24 cellular contexts compared by ENCODE assay signal in genomic region chr14:46488374-46488773, GRCh38.
"Had no signal": no experiment of that assay in that cellular context is flagged by ENCODE, and none has a peak within 500 bp of the region (broad histone marks: within the 10 kb centered on the region; RNA-seq: fewer than 3 reads in every experiment).

No MANE protein-coding gene starts in this region.

- H3K4me3 ChIP-seq: dorsolateral prefrontal cortex, esophagus squamous epithelium, left lung, mucosa of descending colon, smooth muscle cell, testis, tibial artery had no signal

- H2AFZ ChIP-seq: parathyroid adenoma had no signal

- H3K4me1 ChIP-seq: esophagus squamous epithelium, left lung, parathyroid adenoma, testis, tibial artery had no signal

- H3K9ac ChIP-seq: parathyroid adenoma had no signal

- DNase-seq: dorsolateral prefrontal cortex; effector CD4-positive, alpha-beta T cell; endodermal cell; erythroblast; esophagus squamous epithelium; hypothalamus; immature natural killer cell; left lung; mesenchymal stem cell; mucosa of descending colon; naive B cell; stimulated activated CD4-positive, alpha-beta T cell treated with anti-CD3 and anti-CD28 coated beads, Interleukin-12 subunit alpha, Interleukin-12 subunit beta, amount 100 ng/mL, for 4 hours; stimulated activated CD4-positive, alpha-beta T cell treated with anti-CD3 and anti-CD28 coated beads, Interleukin-1b, Interleukin-23, amount 100 ng/mL, for 48 hours; stimulated activated CD4-positive, alpha-beta T cell treated with anti-CD3 and anti-CD28 coated beads, Interleukin-4, amount 100 ng/mL, for 1 hour; stimulated activated naive CD8-positive, alpha-beta T cell treated with anti-CD3 and anti-CD28 coated beads, Interleukin-15, Interleukin-2, amounts not matched to agents 100 U/mL and 50 U/mL, for 24 hours; substantia nigra; testis; tibial artery had no signal

- H3K4me2 ChIP-seq: smooth muscle cell had no signal

- H3K36me3 ChIP-seq: esophagus squamous epithelium, left lung, neutrophil, tibial artery had no signal

- H3K27ac ChIP-seq: dorsolateral prefrontal cortex, esophagus squamous epithelium, left lung, neutrophil, parathyroid adenoma, testis, tibial artery had no signal

- H3K79me2 ChIP-seq: parathyroid adenoma had no signal

- ATAC-seq: left lung; mucosa of descending colon; natural killer cell treated with Interleukin-12 subunit alpha and Interleukin-12 subunit beta and Interleukin-15 and Interleukin-18, amount 100 ng/mL, for 72 hours; sciatic nerve; stimulated activated memory B cell treated with anti-CD40 and anti-IgM and Interleukin-4, amounts not matched to agents 10 μg/mL and 1 μg/mL and 100 μg/mL, for 72 hours; stimulated activated naive CD8-positive, alpha-beta T cell treated with anti-CD3 and anti-CD28 coated beads, Interleukin-15, Interleukin-2, amounts not matched to agents 100 U/mL and 50 U/mL, for 24 hours had no signal

- H3K27me3 ChIP-seq: dorsolateral prefrontal cortex, esophagus squamous epithelium, left lung, neutrophil, testis, tibial artery had no signal

- H3K9me3 ChIP-seq: esophagus squamous epithelium, left lung, mucosa of descending colon, neutrophil, testis, tibial artery had no signal
